12 cellular contexts compared by ENCODE assay signal in the genomic region with DNA sequence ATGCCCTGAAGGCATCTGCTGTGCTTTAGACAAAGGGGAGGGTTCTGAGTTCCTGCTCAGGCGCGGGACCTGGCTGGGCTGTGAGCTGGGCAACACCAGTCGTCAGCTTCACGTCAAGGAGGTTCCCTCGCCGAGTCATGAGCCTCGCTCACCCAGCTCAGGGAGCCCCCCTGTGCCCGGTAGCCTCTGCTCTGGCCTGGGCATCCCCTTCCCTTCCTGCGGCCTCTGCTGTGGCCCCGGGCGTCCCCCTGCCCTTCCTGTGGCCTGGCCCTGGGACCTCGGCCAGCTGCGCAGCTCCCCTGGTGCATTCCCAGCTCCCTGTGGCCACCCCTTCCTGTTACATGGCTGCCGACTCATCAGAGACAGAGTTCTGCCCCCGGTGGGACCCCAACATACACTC. TPM values are rescaled to one million over a fixed set of nuclear protein-coding genes. Genes with fewer than 3 reads are reported as not detected.
"Had no signal": no experiment of that assay in that cellular context is flagged by ENCODE, and none has a peak within 500 bp of the region (broad histone marks: within the 10 kb centered on the region; RNA-seq: fewer than 3 reads in every experiment).

No MANE protein-coding gene starts in this region.

- DNase-seq: GM23248, GOT3, H7, KBM-7 had no signal

- H3K4me1 ChIP-seq: HAP-1 had no signal

- H2AFZ ChIP-seq: GM23248 had no signal

- ATAC-seq: HCT116, HepG2 had no signal

- H3K27ac Mint-ChIP-seq: HFFc6 had no signal

- H3K9ac ChIP-seq: GM23248 had no signal

- H3K4me3 ChIP-seq: GM23248, HAP-1 had no signal

- H3K4me3 Mint-ChIP-seq: HFFc6, IgD-negative memory B cell had no signal

- H3K9me3 ChIP-seq: HAP-1 had no signal

- H3K9me3 Mint-ChIP-seq: IgD-negative memory B cell had no signal

- H3K27ac ChIP-seq: GM23248, HL-60 had no signal

RNA-seq across cellular contexts. Expression of a gene that starts 29.8 kb away (rescaled TPM):
- total RNA-seq: GM23248 had no signal
- polyA plus RNA-seq: GM23248, IgD-negative memory B cell had no signal

RNA-seq across cellular contexts. Expression of a gene that starts 39.8 kb away (rescaled TPM):
- total RNA-seq: GM23248, H4, H7, HepG2, HFFc6, HT1080 had no signal
- polyA plus RNA-seq: GM23248, HepG2, IgD-negative memory B cell had no signal
